23 cellular contexts compared by ENCODE assay signal in genomic region chr4:125734504-125734903, GRCh38.
DNase-seq lines count a peak whose midpoint lies in the region; ATAC-seq and TF ChIP-seq lines count a peak whose summit lies in the region.
"Had no signal": no experiment of that assay in that cellular context is flagged by ENCODE, and none has a peak within 500 bp of the region (broad histone marks: within the 10 kb centered on the region; RNA-seq: fewer than 3 reads in every experiment).

No MANE protein-coding gene starts in this region.

- H3K4me3 ChIP-seq in iPS-18a (ENCODE audit: low read length) = no peak overlapping the region
- H3K4me3 ChIP-seq: gastrocnemius medialis, right atrium auricular region had no signal

- no peak overlapping the region for H3K27ac ChIP-seq in iPS-18a (ENCODE audit: low read length)
- H3K27ac ChIP-seq: gastrocnemius medialis had no signal

- H3K4me3 Mint-ChIP-seq in HFFc6 = no peak overlapping the region
- H3K4me3 Mint-ChIP-seq in WTC11 = no peak overlapping the region
- H3K4me3 Mint-ChIP-seq in osteocyte (ENCODE audit: unreplicated experiment) = no peak overlapping the region
- H3K4me3 Mint-ChIP-seq: activated naive CD4-positive, alpha-beta T cell treated with anti-CD3 and anti-CD28 coated beads, Interleukin-2, amount 50 U/mL, for 24 hours; activated T-cell treated with anti-CD3 and anti-CD28 coated beads, Interleukin-2, amount 50 U/mL, for 72 hours; CD8-positive, alpha-beta T cell; dendritic cell treated with granulocyte-macrophage colony-stimulating factor and Interleukin-4, amounts not matched to agents 40 ng/mL and 50 ng/mL, for 4 days; stimulated activated memory B cell treated with anti-CD40 and anti-IgM and Interleukin-4, amounts not matched to agents 10 μg/mL and 1 μg/mL and 100 μg/mL, for 72 hours had no signal

- H3K9ac ChIP-seq in iPS-18a (ENCODE audit: low read length) = peak overlapping the region; percentile 10

- TF ChIP-seq CTCF in HFFc6 (IDR thresholded peaks at IDR 0.05) (no peak), WTC11 (IDR thresholded peaks at IDR 0.05) (no peak), osteocyte (IDR thresholded peaks at IDR 0.05) (no peak)

- H3K4me1 ChIP-seq in iPS-18a (ENCODE audit: control insufficient read depth, low read depth, low read length) = peaks cover 43% of the 10 kb centered on the region

- ATAC-seq in WTC11 (peak; percentile 46), GM18873 (IDR thresholded peaks at IDR 0.05; ENCODE audit: low FRiP score, unreplicated experiment) (no peak), HG02623 (IDR thresholded peaks at IDR 0.05; ENCODE audit: unreplicated experiment) (no peak)
- ATAC-seq: activated T-cell treated with anti-CD3 and anti-CD28 coated beads, Interleukin-2, amount 50 U/mL, for 72 hours; CD8-positive, alpha-beta T cell; left colon; stimulated activated memory B cell treated with anti-CD40 and anti-IgM and Interleukin-4, amounts not matched to agents 10 μg/mL and 1 μg/mL and 100 μg/mL, for 72 hours had no signal

- H3K27me3 ChIP-seq in iPS-18a (ENCODE audit: control insufficient read depth, insufficient read depth, low read length) = no peaks in the 10 kb centered on the region
- H3K27me3 ChIP-seq: gastrocnemius medialis, right atrium auricular region had no signal

- H3K36me3 Mint-ChIP-seq in HFFc6 (ENCODE audit: low read depth) (peaks cover 10% of the 10 kb centered on the region), WTC11 (no peaks in the 10 kb centered on the region; the same call in 1 of the 2 replicates), osteocyte (ENCODE audit: unreplicated experiment) (no peaks in the 10 kb centered on the region)
- H3K36me3 Mint-ChIP-seq: activated naive CD4-positive, alpha-beta T cell treated with anti-CD3 and anti-CD28 coated beads, Interleukin-2, amount 50 U/mL, for 24 hours; CD8-positive, alpha-beta T cell; stimulated activated memory B cell treated with anti-CD40 and anti-IgM and Interleukin-4, amounts not matched to agents 10 μg/mL and 1 μg/mL and 100 μg/mL, for 72 hours had no signal

- H3K4me1 Mint-ChIP-seq in HFFc6 (ENCODE audit: low read depth) = peaks cover 69% of the 10 kb centered on the region
- peaks cover 51% of the 10 kb centered on the region for H3K4me1 Mint-ChIP-seq in WTC11
- H3K4me1 Mint-ChIP-seq in osteocyte (ENCODE audit: unreplicated experiment) = peaks cover 64% of the 10 kb centered on the region
- H3K4me1 Mint-ChIP-seq: activated naive CD4-positive, alpha-beta T cell treated with anti-CD3 and anti-CD28 coated beads, Interleukin-2, amount 50 U/mL, for 24 hours; stimulated activated memory B cell treated with anti-CD40 and anti-IgM and Interleukin-4, amounts not matched to agents 10 μg/mL and 1 μg/mL and 100 μg/mL, for 72 hours had no signal

- H3K27me3 Mint-ChIP-seq in HFFc6 (ENCODE audit: insufficient read depth) = no peaks in the 10 kb centered on the region
- peaks cover 5% of the 10 kb centered on the region; the same call in 1 of the 2 replicates for H3K27me3 Mint-ChIP-seq in WTC11 (ENCODE audit: low read depth)
- no peaks in the 10 kb centered on the region for H3K27me3 Mint-ChIP-seq in osteocyte (ENCODE audit: unreplicated experiment)
- H3K27me3 Mint-ChIP-seq: dendritic cell treated with granulocyte-macrophage colony-stimulating factor and Interleukin-4, amounts not matched to agents 40 ng/mL and 50 ng/mL, for 4 days; stimulated activated memory B cell treated with anti-CD40 and anti-IgM and Interleukin-4, amounts not matched to agents 10 μg/mL and 1 μg/mL and 100 μg/mL, for 72 hours had no signal

- CTCF ChIA-PET in WTC11 (lab: Charles Lee) = interaction anchor here (1.0 to 2.2 kb wide), 4 partner anchors 13 to 420 kb away, joined by 3 to 9 read pairs (median 6); partner anchors contain the start of gene FAT4

- H3K36me3 ChIP-seq in iPS-18a (ENCODE audit: control insufficient read depth, low read depth, low read length) = no peaks in the 10 kb centered on the region
- H3K36me3 ChIP-seq: gastrocnemius medialis, right atrium auricular region had no signal

- H3K27ac Mint-ChIP-seq in HFFc6 (peak overlapping the region; percentile 42; the same call in 1 of the 2 replicates), WTC11 (peak overlapping the region; percentile 29; the same call in 1 of the 2 replicates), osteocyte (ENCODE audit: unreplicated experiment) (peak overlapping the region; percentile 95)
- H3K27ac Mint-ChIP-seq: activated naive CD4-positive, alpha-beta T cell treated with anti-CD3 and anti-CD28 coated beads, Interleukin-2, amount 50 U/mL, for 24 hours; activated T-cell treated with anti-CD3 and anti-CD28 coated beads, Interleukin-2, amount 50 U/mL, for 72 hours; CD8-positive, alpha-beta T cell; dendritic cell treated with granulocyte-macrophage colony-stimulating factor and Interleukin-4, amounts not matched to agents 40 ng/mL and 50 ng/mL, for 4 days; stimulated activated memory B cell treated with anti-CD40 and anti-IgM and Interleukin-4, amounts not matched to agents 10 μg/mL and 1 μg/mL and 100 μg/mL, for 72 hours had no signal

- no peak for DNase-seq in HFFc6
- no peak for DNase-seq in WTC11 (ENCODE audit: low spot score)
- DNase-seq in osteocyte (ENCODE audit: extremely low spot score, unreplicated experiment) = no peak
- no peak for DNase-seq in MV-4-11 (lab: John Stamatoyannopoulos, UW)
- no peak for DNase-seq in NCI-H82 (lab: John Stamatoyannopoulos, UW)
- DNase-seq: activated CD4-positive, alpha-beta T cell treated with anti-CD3 and anti-CD28 coated beads for 1 hour; activated CD8-positive, alpha-beta memory T cell treated with anti-CD3 and anti-CD28 coated beads for 24 hours; activated T-cell treated with anti-CD3 and anti-CD28 coated beads, Interleukin-2, amount 50 U/mL, for 72 hours; CD8-positive, alpha-beta T cell; DMS79; gastrocnemius medialis; left colon; NCI-H1105; NCI-H2107; NCI-H524 treated with DMSO at 0.1 percent for 48 hours; OCI-M1 had no signal

- no peaks in the 10 kb centered on the region for H3K9me3 Mint-ChIP-seq in HFFc6
- peaks cover 6% of the 10 kb centered on the region; the same call in 1 of the 2 replicates for H3K9me3 Mint-ChIP-seq in WTC11
- H3K9me3 Mint-ChIP-seq in osteocyte (ENCODE audit: unreplicated experiment) = peaks cover 7% of the 10 kb centered on the region
- H3K9me3 Mint-ChIP-seq: activated naive CD4-positive, alpha-beta T cell treated with anti-CD3 and anti-CD28 coated beads, Interleukin-2, amount 50 U/mL, for 24 hours; CD8-positive, alpha-beta T cell; dendritic cell treated with granulocyte-macrophage colony-stimulating factor and Interleukin-4, amounts not matched to agents 40 ng/mL and 50 ng/mL, for 4 days; stimulated activated memory B cell treated with anti-CD40 and anti-IgM and Interleukin-4, amounts not matched to agents 10 μg/mL and 1 μg/mL and 100 μg/mL, for 72 hours had no signal

- H3K9me3 ChIP-seq in iPS-18a (ENCODE audit: control insufficient read depth, low read depth, low read length) = no peaks in the 10 kb centered on the region
- H3K9me3 ChIP-seq: gastrocnemius medialis, right atrium auricular region had no signal

- POLR2A ChIA-PET in WTC11 (lab: Charles Lee) = no interaction called here

TF ChIP-seq in WTC11, 78 proteins besides CTCF, POLR2A, EP300 and RAD21 (continues in another document):
- TF ChIP-seq AR (CRISPR knock-in tag; IDR thresholded peaks at IDR 0.05) (no peak), TP53 (CRISPR knock-in tag; IDR thresholded peaks at IDR 0.05) (no peak), PRRX2 (CRISPR knock-in tag; IDR thresholded peaks at IDR 0.05) (no peak), NFE2L1 (CRISPR knock-in tag; IDR thresholded peaks at IDR 0.05) (no peak)
- TF ChIP-seq, protein P1, sequence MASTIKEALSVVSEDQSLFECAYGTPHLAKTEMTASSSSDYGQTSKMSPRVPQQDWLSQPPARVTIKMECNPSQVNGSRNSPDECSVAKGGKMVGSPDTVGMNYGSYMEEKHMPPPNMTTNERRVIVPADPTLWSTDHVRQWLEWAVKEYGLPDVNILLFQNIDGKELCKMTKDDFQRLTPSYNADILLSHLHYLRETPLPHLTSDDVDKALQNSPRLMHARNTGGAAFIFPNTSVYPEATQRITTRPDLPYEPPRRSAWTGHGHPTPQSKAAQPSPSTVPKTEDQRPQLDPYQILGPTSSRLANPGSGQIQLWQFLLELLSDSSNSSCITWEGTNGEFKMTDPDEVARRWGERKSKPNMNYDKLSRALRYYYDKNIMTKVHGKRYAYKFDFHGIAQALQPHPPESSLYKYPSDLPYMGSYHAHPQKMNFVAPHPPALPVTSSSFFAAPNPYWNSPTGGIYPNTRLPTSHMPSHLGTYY (CRISPR knock-in tag; IDR thresholded peaks at IDR 0.05) = no peak
- TF ChIP-seq, protein P2, sequence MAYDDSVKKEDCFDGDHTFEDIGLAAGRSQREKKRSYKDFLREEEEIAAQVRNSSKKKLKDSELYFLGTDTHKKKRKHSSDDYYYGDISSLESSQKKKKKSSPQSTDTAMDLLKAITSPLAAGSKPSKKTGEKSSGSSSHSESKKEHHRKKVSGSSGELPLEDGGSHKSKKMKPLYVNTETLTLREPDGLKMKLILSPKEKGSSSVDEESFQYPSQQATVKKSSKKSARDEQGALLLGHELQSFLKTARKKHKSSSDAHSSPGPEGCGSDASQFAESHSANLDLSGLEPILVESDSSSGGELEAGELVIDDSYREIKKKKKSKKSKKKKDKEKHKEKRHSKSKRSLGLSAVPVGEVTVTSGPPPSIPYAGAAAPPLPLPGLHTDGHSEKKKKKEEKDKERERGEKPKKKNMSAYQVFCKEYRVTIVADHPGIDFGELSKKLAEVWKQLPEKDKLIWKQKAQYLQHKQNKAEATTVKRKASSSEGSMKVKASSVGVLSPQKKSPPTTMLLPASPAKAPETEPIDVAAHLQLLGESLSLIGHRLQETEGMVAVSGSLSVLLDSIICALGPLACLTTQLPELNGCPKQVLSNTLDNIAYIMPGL (CRISPR knock-in tag; IDR thresholded peaks at IDR 0.05) = no peak

Comparison
In these comparisons a context has a peak if more than half of its experiments do, and no peak if none do; other contexts are left out.
1. H3K27ac Mint-ChIP-seq: peak in every context shown above with its lines; median percentile 95 in osteocyte; 42 in HFFc6; 29 in WTC11.